ENCODE assay signal across 19 cellular contexts in genomic region chr14:69963966-69964365, GRCh38.
A peak's percentile ranks its signal among the peaks of the same experiment; 100 is the strongest.
DNase-seq lines count a peak whose midpoint lies in the region.
"Had no signal": no experiment of that assay in that cellular context is flagged by ENCODE, and none has a peak within 500 bp of the region (broad histone marks: within the 10 kb centered on the region; RNA-seq: fewer than 3 reads in every experiment).

No MANE protein-coding gene starts in this region.

- no peak overlapping the region for H2AK5ac ChIP-seq in neuronal stem cell (ENCODE audit: low read depth, low read length)

- no peaks in the 10 kb centered on the region for H3K27me3 ChIP-seq in neuronal stem cell (ENCODE audit: control insufficient read depth in 3 of 3, insufficient read depth in 3 of 3, low read depth in 1 of 3, low read length in 3 of 3)
- H3K27me3 ChIP-seq: SJCRH30 had no signal

- H3K9me3 Mint-ChIP-seq in activated CD4-positive, alpha-beta memory T cell treated with anti-CD3 and anti-CD28 coated beads for 36 hours = no peaks in the 10 kb centered on the region
- H3K9me3 Mint-ChIP-seq: GM23338 had no signal

- H3K36me3 Mint-ChIP-seq in activated CD4-positive, alpha-beta memory T cell treated with anti-CD3 and anti-CD28 coated beads for 36 hours = no peaks in the 10 kb centered on the region

- H3K27ac Mint-ChIP-seq in activated CD4-positive, alpha-beta memory T cell treated with anti-CD3 and anti-CD28 coated beads for 36 hours = no peak overlapping the region
- H3K27ac Mint-ChIP-seq: GM23338 had no signal

- POLR2A ChIA-PET in activated CD4-positive, alpha-beta memory T cell treated with anti-CD3 and anti-CD28 coated beads for 36 hours (lab: Charles Lee) = no interaction called here

- no peak overlapping the region for H3K4me2 ChIP-seq in neuronal stem cell (ENCODE audit: insufficient read depth, low read length, poor library complexity, severe bottlenecking)
- H3K4me2 ChIP-seq: GM23338 had no signal

- no peak overlapping the region for H2BK15ac ChIP-seq in neuronal stem cell (ENCODE audit: low read length)

- H2BK5ac ChIP-seq in neuronal stem cell (ENCODE audit: low read length) = no peak overlapping the region

- H3K14ac ChIP-seq in neuronal stem cell (ENCODE audit: low read length) = no peak overlapping the region

- peaks cover 16 to 59% of the 10 kb centered on the region in 2 donors for H3K36me3 ChIP-seq in neuronal stem cell (replicated peaks in 1 of 2; ENCODE audit: control insufficient read depth in 2 of 2, insufficient read depth in 2 of 2, low read length in 2 of 2)
- H3K36me3 ChIP-seq: SJCRH30 had no signal

- H3K4me1 Mint-ChIP-seq in activated CD4-positive, alpha-beta memory T cell treated with anti-CD3 and anti-CD28 coated beads for 36 hours (ENCODE audit: low read depth) = no peaks in the 10 kb centered on the region

- no peak overlapping the region for H2BK120ac ChIP-seq in neuronal stem cell (ENCODE audit: low read depth, low read length)

- H3K4me1 ChIP-seq in neuronal stem cell (ENCODE audit: control insufficient read depth in 2 of 2, insufficient read depth in 1 of 2, low read depth in 1 of 2, low read length in 2 of 2) = peaks cover 0 to 7% of the 10 kb centered on the region in 2 donors
- H3K4me1 ChIP-seq: SJCRH30 had no signal

- intact Hi-C loops in head of caudate nucleus (cut with DNase I) = no loop called here
- intact Hi-C loops in activated CD4-positive, alpha-beta memory T cell treated with anti-CD3 and anti-CD28 coated beads for 36 hours (cut with micrococcal nuclease) = no loop called here

- CTCF ChIA-PET in activated CD4-positive, alpha-beta memory T cell treated with anti-CD3 and anti-CD28 coated beads for 36 hours (lab: Charles Lee) = no interaction called here

- H3K4me3 Mint-ChIP-seq in activated CD4-positive, alpha-beta memory T cell treated with anti-CD3 and anti-CD28 coated beads for 36 hours = no peak overlapping the region
- H3K4me3 Mint-ChIP-seq: GM23338 had no signal

- H3K9ac ChIP-seq in neuronal stem cell (ENCODE audit: low read depth, low read length, poor library complexity) = no peak overlapping the region

- peaks cover 2% of the 10 kb centered on the region for H3K79me1 ChIP-seq in neuronal stem cell (ENCODE audit: low read depth, low read length)

- no peaks in the 10 kb centered on the region for H3K9me3 ChIP-seq in neuronal stem cell (replicated peaks in 1 of 2; ENCODE audit: control insufficient read depth in 2 of 2, insufficient read depth in 1 of 2, low read depth in 1 of 2, low read length in 2 of 2)
- H3K9me3 ChIP-seq: SJCRH30 had no signal

- H3K27me3 Mint-ChIP-seq in activated CD4-positive, alpha-beta memory T cell treated with anti-CD3 and anti-CD28 coated beads for 36 hours = peaks cover 7% of the 10 kb centered on the region

- no CpG with 5 or more reads among the region's 4 CpGs for WGBS in neuronal stem cell (ENCODE audit: extremely low coverage in 2 of 2, insufficient read length in 2 of 2, insufficient replicate concordance in 1 of 2), 2 donors

- H3K18ac ChIP-seq in neuronal stem cell (ENCODE audit: low read length) = peak overlapping the region; percentile 20

- DNase-seq in NCI-H2107 treated with DMSO at 0.1 percent for 48 hours (lab: John Stamatoyannopoulos, UW; ENCODE audit: unreplicated experiment) (peak; percentile 40), NCI-H2107 (lab: John Stamatoyannopoulos, UW) (no peak), head of caudate nucleus (peak in 41 of 42 donors; percentile 35 to 89 (median 69)), neuronal stem cell (ENCODE audit: low spot score) (no peak), SHP77 treated with DMSO at 0.1 percent for 48 hours (lab: John Stamatoyannopoulos, UW) (no peak)
- no peak for DNase-seq in activated CD4-positive, alpha-beta memory T cell treated with anti-CD3 and anti-CD28 coated beads for 36 hours
- DNase-seq in effector CD4-positive, alpha-beta T cell = no peak
- DNase-seq: DMS 273 treated with DMSO at 0.1 percent for 48 hours, NCI-H1417, NCI-H2029, NCI-H748 treated with DMSO at 0.1 percent for 48 hours, PC-3, SJCRH30 had no signal

- no peak overlapping the region for H4K8ac ChIP-seq in neuronal stem cell (ENCODE audit: low read depth, low read length)

- no peak overlapping the region for H3K23ac ChIP-seq in neuronal stem cell (ENCODE audit: low read depth, low read length, poor library complexity)

- no peak overlapping the region for H3K4ac ChIP-seq in neuronal stem cell (ENCODE audit: low read length)

- H3K4me3 ChIP-seq in neuronal stem cell (ENCODE audit: low read length in 2 of 2) = no peak overlapping the region
- H3K4me3 ChIP-seq: GM23338, K562, SJCRH30 had no signal

- H2AFZ ChIP-seq in neuronal stem cell (ENCODE audit: low read length) = no peak overlapping the region
- H2AFZ ChIP-seq: GM23338 had no signal

- H3K27ac ChIP-seq in neuronal stem cell (replicated peaks; ENCODE audit: low read length) (no peak overlapping the region), temporal lobe (ENCODE audit: low read depth, low read length) (peak overlapping the region; percentile 56)
- H3K27ac ChIP-seq: 22Rv1, C4-2B, RWPE1, SJCRH30 had no signal

- H2BK12ac ChIP-seq in neuronal stem cell (ENCODE audit: low read length) = no peak overlapping the region

- H4K91ac ChIP-seq in neuronal stem cell (ENCODE audit: low read depth, low read length, poor library complexity) = no peak overlapping the region

Comparison
In these comparisons a context has a peak if more than half of its experiments do, and no peak if none do; other contexts are left out.
1. DNase-seq: peak in NCI-H2107 treated with DMSO at 0.1 percent for 48 hours (single experiment) and head of caudate nucleus (41 of 42); none in NCI-H2107 (single experiment), neuronal stem cell (single experiment), SHP77 treated with DMSO at 0.1 percent for 48 hours (single experiment), activated CD4-positive, alpha-beta memory T cell treated with anti-CD3 and anti-CD28 coated beads for 36 hours (single experiment) and effector CD4-positive, alpha-beta T cell (single experiment).